Comparison of ENCODE assay signal across 12 cellular contexts in genomic region chr4:1105662-1106061, GRCh38.
"Had no signal": no experiment of that assay in that cellular context is flagged by ENCODE, and none has a peak within 500 bp of the region (broad histone marks: within the 10 kb centered on the region; RNA-seq: fewer than 3 reads in every experiment).

No MANE protein-coding gene starts in this region.

- ATAC-seq: activated naive CD8-positive, alpha-beta T cell treated with anti-CD3 and anti-CD28 coated beads, Interleukin-2, amount 50 U/mL, for 24 hours; pancreas; stimulated activated memory B cell treated with anti-CD40 and anti-IgM and Interleukin-4, amounts not matched to agents 10 μg/mL and 1 μg/mL and 100 μg/mL, for 72 hours had no signal

- H3K27ac ChIP-seq: ascending aorta, esophagus muscularis mucosa, thyroid gland, vagina had no signal

- H3K36me3 ChIP-seq: ascending aorta, esophagus muscularis mucosa, pancreas, thyroid gland, vagina had no signal

- H3K4me3 ChIP-seq: ascending aorta, esophagus muscularis mucosa, pancreas, thyroid gland, vagina had no signal

- H3K9me3 ChIP-seq: ascending aorta, esophagus muscularis mucosa, pancreas, thyroid gland, vagina had no signal

- H3K27me3 ChIP-seq: ascending aorta, pancreas, thyroid gland, vagina had no signal

- DNase-seq: activated B cell treated with CpG ODN at 0.5 μM for 24 hours; activated CD4-positive, alpha-beta T cell treated with anti-CD3 and anti-CD28 coated beads for 48 hours; activated naive CD4-positive, alpha-beta T cell treated with anti-CD3 and anti-CD28 coated beads for 36 hours; activated naive CD8-positive, alpha-beta T cell treated with anti-CD3 and anti-CD28 coated beads, Interleukin-2, amount 50 U/mL, for 24 hours; activated T-cell treated with anti-CD3 and anti-CD28 coated beads for 4 hours; hippocampal formation; pancreas; thyroid gland had no signal

- H3K4me1 ChIP-seq: ascending aorta, esophagus muscularis mucosa, thyroid gland, vagina had no signal
